In genomic region chr12:79949098-79949497, GRCh38 we compare ENCODE assay signal across 26 cellular contexts.
"Had no signal": no experiment of that assay in that cellular context is flagged by ENCODE, and none has a peak within 500 bp of the region (broad histone marks: within the 10 kb centered on the region; RNA-seq: fewer than 3 reads in every experiment).

No MANE protein-coding gene starts in this region.

- H3K4me1 Mint-ChIP-seq: natural killer cell; nephron; stimulated activated effector memory CD8-positive, alpha-beta T cell treated with anti-CD3 and anti-CD28 coated beads, Interleukin-12 subunit alpha, Interleukin-12 subunit beta, amount 100 ng/mL, for 72 hours; stimulated activated naive B cell treated with anti-CD40 and anti-IgM and Interleukin-4, amounts not matched to agents 10 μg/mL and 1 μg/mL and 100 μg/mL, for 72 hours had no signal

- H3K27me3 ChIP-seq: neural progenitor cell, pancreas, right lobe of liver, sigmoid colon, stomach, thyroid gland, tibial nerve, upper lobe of left lung, vagina had no signal

- FAIRE-seq: pancreas, urothelium cell line had no signal

- H3K9me3 Mint-ChIP-seq: neural progenitor cell; stimulated activated naive CD8-positive, alpha-beta T cell treated with anti-CD3 and anti-CD28 coated beads, Interleukin-15, Interleukin-2, amounts not matched to agents 100 ng/mL and 50 ng/mL, for 24 hours had no signal

- H3K36me3 ChIP-seq: neural progenitor cell, pancreas, prostate gland, right lobe of liver, sigmoid colon, stomach, thoracic aorta, thyroid gland, tibial nerve, upper lobe of left lung, vagina had no signal

- H3K4me1 ChIP-seq: neural progenitor cell, prostate gland, thyroid gland, tibial nerve, upper lobe of left lung, vagina had no signal

- H3K4me3 ChIP-seq: neural progenitor cell, pancreas, prostate gland, right lobe of liver, sigmoid colon, stomach, thoracic aorta, thyroid gland, tibial nerve, upper lobe of left lung, vagina had no signal

- H3K9ac ChIP-seq: neural progenitor cell had no signal

- DNase-seq: natural killer cell; occipital lobe; pancreas; right cardiac atrium; right lobe of liver; sigmoid colon; small intestine; stimulated activated CD4-positive, alpha-beta T cell treated with anti-CD3 and anti-CD28 coated beads, Interleukin-15, amount 100 ng/mL, for 24 hours; stimulated activated CD4-positive, alpha-beta T cell treated with anti-CD3 and anti-CD28 coated beads, Interleukin-2, amount 100 ng/mL, for 24 hours; stimulated activated CD4-positive, alpha-beta T cell treated with anti-CD3 and anti-CD28 coated beads, Interleukin-2, amount 100 ng/mL, for 48 hours; stimulated activated CD4-positive, alpha-beta T cell treated with anti-CD3 and anti-CD28 coated beads, Interleukin-4, amount 100 ng/mL, for 24 hours; stimulated activated naive B cell treated with anti-CD40 and anti-IgM and Interleukin-4, amounts not matched to agents 10 μg/mL and 1 μg/mL and 100 μg/mL, for 72 hours; stimulated activated naive CD4-positive, alpha-beta T cell treated with Interleukin-2 at 50 U/mL for 16 hours; stomach; thyroid gland; trophoblast cell; upper lobe of left lung had no signal

- H3K36me3 Mint-ChIP-seq: natural killer cell; neural progenitor cell; stimulated activated effector memory CD8-positive, alpha-beta T cell treated with anti-CD3 and anti-CD28 coated beads, Interleukin-12 subunit alpha, Interleukin-12 subunit beta, amount 100 ng/mL, for 72 hours; stimulated activated naive B cell treated with anti-CD40 and anti-IgM and Interleukin-4, amounts not matched to agents 10 μg/mL and 1 μg/mL and 100 μg/mL, for 72 hours had no signal

- H3K4me2 ChIP-seq: neural progenitor cell had no signal

- H3K27ac ChIP-seq: neural progenitor cell, pancreas, prostate gland, right lobe of liver, sigmoid colon, stomach, thoracic aorta, thyroid gland, tibial nerve, upper lobe of left lung, vagina had no signal

- H3K27ac Mint-ChIP-seq: natural killer cell; nephron; neural progenitor cell; stimulated activated effector memory CD8-positive, alpha-beta T cell treated with anti-CD3 and anti-CD28 coated beads, Interleukin-12 subunit alpha, Interleukin-12 subunit beta, amount 100 ng/mL, for 72 hours; stimulated activated naive B cell treated with anti-CD40 and anti-IgM and Interleukin-4, amounts not matched to agents 10 μg/mL and 1 μg/mL and 100 μg/mL, for 72 hours; stimulated activated naive CD8-positive, alpha-beta T cell treated with anti-CD3 and anti-CD28 coated beads, Interleukin-15, Interleukin-2, amounts not matched to agents 100 ng/mL and 50 ng/mL, for 24 hours had no signal

- ATAC-seq: natural killer cell; pancreas; right cardiac atrium; right lobe of liver; stimulated activated effector memory CD8-positive, alpha-beta T cell treated with anti-CD3 and anti-CD28 coated beads, Interleukin-12 subunit alpha, Interleukin-12 subunit beta, amount 100 ng/mL, for 72 hours; stimulated activated naive B cell treated with anti-CD40 and anti-IgM and Interleukin-4, amounts not matched to agents 10 μg/mL and 1 μg/mL and 100 μg/mL, for 72 hours had no signal

- H3K4me3 Mint-ChIP-seq: natural killer cell; nephron; neural progenitor cell; stimulated activated effector memory CD8-positive, alpha-beta T cell treated with anti-CD3 and anti-CD28 coated beads, Interleukin-12 subunit alpha, Interleukin-12 subunit beta, amount 100 ng/mL, for 72 hours; stimulated activated naive B cell treated with anti-CD40 and anti-IgM and Interleukin-4, amounts not matched to agents 10 μg/mL and 1 μg/mL and 100 μg/mL, for 72 hours; stimulated activated naive CD8-positive, alpha-beta T cell treated with anti-CD3 and anti-CD28 coated beads, Interleukin-15, Interleukin-2, amounts not matched to agents 100 ng/mL and 50 ng/mL, for 24 hours had no signal

- H3K9me3 ChIP-seq: pancreas, prostate gland, right lobe of liver, sigmoid colon, stomach, thoracic aorta, thyroid gland, upper lobe of left lung, vagina had no signal
